ENCODE assay signal across 15 cellular contexts in the genomic region with DNA sequence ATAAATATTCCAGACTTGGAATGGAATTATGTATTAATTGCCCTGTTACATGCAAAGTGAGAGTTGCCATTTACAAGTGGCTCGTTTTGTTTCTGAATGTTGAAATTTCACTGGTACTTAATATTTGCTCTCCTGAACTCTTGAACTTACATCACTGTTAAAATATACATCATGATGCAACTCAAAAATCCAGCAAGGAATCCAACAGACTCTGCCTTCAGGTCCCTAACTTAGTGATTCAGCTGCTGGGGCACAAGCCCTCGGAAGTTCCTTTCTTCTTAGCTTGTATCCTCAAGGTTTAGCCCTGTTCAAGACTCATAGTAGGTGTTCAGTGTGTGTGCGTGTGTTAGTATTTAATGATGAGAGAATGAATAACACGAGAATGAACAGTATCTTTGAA.
A peak's percentile ranks its signal among the peaks of the same experiment; 100 is the strongest.
DNase-seq lines count a peak whose midpoint lies in the region; ATAC-seq, FAIRE-seq and TF ChIP-seq lines count a peak whose summit lies in the region.
"Had no signal": no experiment of that assay in that cellular context is flagged by ENCODE, and none has a peak within 500 bp of the region (broad histone marks: within the 10 kb centered on the region; RNA-seq: fewer than 3 reads in every experiment).

No MANE protein-coding gene starts in this region.

- peaks cover 11% of the 10 kb centered on the region for H3K4me1 Mint-ChIP-seq in MCF 10A (ENCODE audit: insufficient read depth, unreplicated experiment)
- H3K4me1 Mint-ChIP-seq in stimulated activated naive CD8-positive, alpha-beta T cell treated with anti-CD3 and anti-CD28 coated beads, Interleukin-15, amount 100 ng/mL, for 72 hours: no peaks in the 10 kb centered on the region

- H3K27me3 ChIP-seq in breast epithelium (no peaks in the 10 kb centered on the region), bronchial epithelial cell (ENCODE audit: control insufficient read depth, insufficient read depth, low read length) (no peaks in the 10 kb centered on the region)

- no peaks in the 10 kb centered on the region for H3K36me3 ChIP-seq in breast epithelium
- H3K36me3 ChIP-seq in bronchial epithelial cell (ENCODE audit: control insufficient read depth, insufficient read depth, low read length): no peaks in the 10 kb centered on the region
- H3K36me3 ChIP-seq: HAP-1 had no signal

- no peak for ATAC-seq in omental fat pad (ENCODE audit: low FRiP score)
- ATAC-seq in stimulated activated naive CD8-positive, alpha-beta T cell treated with anti-CD3 and anti-CD28 coated beads, Interleukin-15, amount 100 ng/mL, for 72 hours: no peak

- no TSS peak for BruUV-seq in MCF 10A (replicated peaks; lab: Mats Ljungman, UMichigan)

- no peaks in the 10 kb centered on the region for H3K36me3 Mint-ChIP-seq in MCF 10A (ENCODE audit: insufficient read depth, unreplicated experiment)

- no peak for TF ChIP-seq CTCF in MCF 10A (IDR thresholded peaks at IDR 0.05; ENCODE audit: unreplicated experiment)
- no peak for TF ChIP-seq CTCF in breast epithelium (IDR thresholded peaks at IDR 0.05)
- TF ChIP-seq CTCF in bronchial epithelial cell (IDR thresholded peaks at IDR 0.05; ENCODE audit: insufficient read depth, low read length, severe bottlenecking): no peak
- no peak for TF ChIP-seq CTCF in omental fat pad (IDR thresholded peaks at IDR 0.05)

- H3K27ac ChIP-seq in breast epithelium: no peak overlapping the region
- H3K27ac ChIP-seq: 22Rv1, C4-2B, PC-9 had no signal

- H3K4me3 ChIP-seq in breast epithelium: no peak overlapping the region
- H3K4me3 ChIP-seq in bronchial epithelial cell (ENCODE audit: low read depth, low read length): no peak overlapping the region
- H3K4me3 ChIP-seq: HAP-1, PC-9 had no signal

- H3K27ac Mint-ChIP-seq in MCF 10A (ENCODE audit: low read depth, unreplicated experiment): no peak overlapping the region
- H3K27ac Mint-ChIP-seq in stimulated activated naive CD8-positive, alpha-beta T cell treated with anti-CD3 and anti-CD28 coated beads, Interleukin-15, amount 100 ng/mL, for 72 hours: no peak overlapping the region

- intact Hi-C loops in MCF 10A (cut with micrococcal nuclease): no loop called here
- intact Hi-C loops in breast epithelium (cut with DNase I; ENCODE audit: low total_unique reads): no loop called here

- CTCF ChIA-PET in MCF 10A (lab: Yijun Ruan, JAX): no interaction called here

- no peak for FAIRE-seq in bronchial epithelial cell (lab: Jason Lieb, UNC)
- FAIRE-seq: GM18507 had no signal

- no peak for TF ChIP-seq POLR2A in breast epithelium (IDR thresholded peaks at IDR 0.05)

- no peaks in the 10 kb centered on the region for H3K9me3 Mint-ChIP-seq in MCF 10A (ENCODE audit: unreplicated experiment)
- no peaks in the 10 kb centered on the region for H3K9me3 Mint-ChIP-seq in stimulated activated naive CD8-positive, alpha-beta T cell treated with anti-CD3 and anti-CD28 coated beads, Interleukin-15, amount 100 ng/mL, for 72 hours

- DNase-seq in MCF 10A (ENCODE audit: unreplicated experiment) (peak; percentile 38), breast epithelium (ENCODE audit: low spot score in 2 of 2) (no peak), bronchial epithelial cell (ENCODE audit: low read depth) (peak; percentile 47), iris pigment epithelial cell (ENCODE audit: low read depth) (peak; percentile 93), omental fat pad (ENCODE audit: low spot score) (no peak), middle frontal gyrus (ENCODE audit: extremely low spot score, low spot score) (no peak), NK-92 (lab: John Stamatoyannopoulos, UW; ENCODE audit: unreplicated experiment) (no peak)
- no peak for DNase-seq in stimulated activated naive CD8-positive, alpha-beta T cell treated with anti-CD3 and anti-CD28 coated beads, Interleukin-15, amount 100 ng/mL, for 72 hours
- DNase-seq: NCI-H146, NCI-H2107 had no signal

- H3K4me3 Mint-ChIP-seq in MCF 10A (ENCODE audit: unreplicated experiment): no peak overlapping the region
- H3K4me3 Mint-ChIP-seq in stimulated activated naive CD8-positive, alpha-beta T cell treated with anti-CD3 and anti-CD28 coated beads, Interleukin-15, amount 100 ng/mL, for 72 hours: no peak overlapping the region

- no peaks in the 10 kb centered on the region for H3K27me3 Mint-ChIP-seq in MCF 10A (ENCODE audit: insufficient read depth, unreplicated experiment)
- no peaks in the 10 kb centered on the region for H3K27me3 Mint-ChIP-seq in stimulated activated naive CD8-positive, alpha-beta T cell treated with anti-CD3 and anti-CD28 coated beads, Interleukin-15, amount 100 ng/mL, for 72 hours

- H3K9me3 ChIP-seq in breast epithelium: no peaks in the 10 kb centered on the region
- H3K9me3 ChIP-seq: HAP-1 had no signal

- no peaks in the 10 kb centered on the region for H3K4me1 ChIP-seq in breast epithelium
- H3K4me1 ChIP-seq: HAP-1 had no signal

- POLR2A ChIA-PET in MCF 10A (lab: Yijun Ruan, JAX): interaction anchor here (0.9 to 1.0 kb wide), 2 partner anchors 24 to 57 kb away, joined by 4 to 5 read pairs; no protein-coding TSS in a partner anchor

Comparison
In these comparisons a context has a peak if more than half of its experiments do, and no peak if none do; other contexts are left out.
1. DNase-seq: peak in MCF 10A (single experiment), bronchial epithelial cell (single experiment) and iris pigment epithelial cell (single experiment); none in breast epithelium (0 of 2), omental fat pad (single experiment), middle frontal gyrus (single experiment), stimulated activated naive CD8-positive, alpha-beta T cell treated with anti-CD3 and anti-CD28 coated beads, Interleukin-15, amount 100 ng/mL, for 72 hours (0 of 2) and NK-92 (single experiment).